8 cellular contexts compared by ENCODE assay signal in genomic region chr1:150186789-150187559, GRCh38. TPM values are rescaled to one million over a fixed set of nuclear protein-coding genes. Genes with fewer than 3 reads are reported as not detected.
DNase-seq lines count a peak whose midpoint lies in the region; ATAC-seq and TF ChIP-seq lines count a peak whose summit lies in the region.

No MANE protein-coding gene starts in this region.

- H3K4ac ChIP-seq in IMR-90 (ENCODE audit: low read depth, low read length): peak overlapping the region; percentile 92

- peak overlapping the region; percentile 81 for H4K91ac ChIP-seq in IMR-90 (ENCODE audit: insufficient read depth, low read depth, low read length)

- H4K8ac ChIP-seq in IMR-90 (ENCODE audit: low read depth in 2 of 2, low read length in 2 of 2): peak overlapping the region; percentile 79 to 93; a peak in 3 of 4 replicates

- peak overlapping the region; percentile 95 for H2BK20ac ChIP-seq in IMR-90 (ENCODE audit: low read depth, low read length)

- H3K36me3 ChIP-seq in IMR-90 (ENCODE audit: control insufficient read depth, insufficient read depth, low read length): no peaks in the 10 kb centered on the region
- no peaks in the 10 kb centered on the region for H3K36me3 ChIP-seq in PC-3 (ENCODE audit: low read depth, low read length)

- no peaks in the 10 kb centered on the region for H4K20me1 ChIP-seq in IMR-90 (ENCODE audit: insufficient read depth, low read length)
- H4K20me1 ChIP-seq in PC-3 (ENCODE audit: low read length): no peaks in the 10 kb centered on the region

- H3K27ac ChIP-seq in IMR-90 (ENCODE audit: insufficient read depth, low read length) (peak overlapping the region; percentile 75), PC-3 (ENCODE audit: low read length) (peak overlapping the region; percentile 54)

- TF ChIP-seq CTCF in IMR-90 (conservative IDR thresholded peaks at IDR 0.05; ENCODE audit: low read depth, low read length): peak; percentile 60
- peak; percentile 83 for TF ChIP-seq CTCF in PC-3 (conservative IDR thresholded peaks at IDR 0.05; ENCODE audit: low read depth, low read length)

- peak; percentile 61 for ATAC-seq in IMR-90 (ENCODE audit: low read depth)
- ATAC-seq in PC-3: peak; percentile 12
- peak; percentile 73 for ATAC-seq in stimulated activated naive CD8-positive, alpha-beta T cell treated with anti-CD3 and anti-CD28 coated beads, Interleukin-15, Interleukin-2, amounts not matched to agents 100 U/mL and 50 U/mL, for 24 hours
- no peak for ATAC-seq in GM18517 (IDR thresholded peaks at IDR 0.05; ENCODE audit: unreplicated experiment)
- no peak for ATAC-seq in GM19351 (IDR thresholded peaks at IDR 0.05; ENCODE audit: unreplicated experiment)

- no peaks in the 10 kb centered on the region for H3F3A ChIP-seq in PC-3 (ENCODE audit: low read length, unreplicated experiment)

- H2BK120ac ChIP-seq in IMR-90 (ENCODE audit: low read depth, low read length): peak overlapping the region; percentile 92

- H3K79me2 ChIP-seq in PC-3 (ENCODE audit: low read length): no peaks in the 10 kb centered on the region

- DNase-seq in DMS 273 treated with DMSO at 0.1 percent for 48 hours (lab: John Stamatoyannopoulos, UW) (peak; percentile 12), IMR-90 (peak; percentile 56), PC-3 (peak; percentile 76), astrocyte of the hippocampus (ENCODE audit: low read depth, low spot score) (peak; percentile 73), inferior parietal cortex (ENCODE audit: extremely low spot score) (peak; percentile 74)
- no peak for DNase-seq in stimulated activated naive CD8-positive, alpha-beta T cell treated with anti-CD3 and anti-CD28 coated beads, Interleukin-15, Interleukin-2, amounts not matched to agents 100 U/mL and 50 U/mL, for 24 hours

- peak overlapping the region; percentile 94 for H3K23ac ChIP-seq in IMR-90 (ENCODE audit: low read depth, low read length)

- in situ Hi-C loops in IMR-90 (cut with MboI; ENCODE audit: low sequenced_read_pairs): no loop called here

- peak overlapping the region; percentile 54; the same call in 1 of the 2 replicates for H3K9ac ChIP-seq in IMR-90 (ENCODE audit: low read depth, low read length)
- 0 out of 2 replicates have a peak overlapping the region, but pooled peaks have one; percentile 17 for H3K9ac ChIP-seq in PC-3 (ENCODE audit: low read length)

- dilution Hi-C loops in IMR-90 (cut with HindIII; ENCODE audit: low sequenced_read_pairs, unreplicated experiment): no loop called here

- H2BK5ac ChIP-seq in IMR-90 (ENCODE audit: low read depth, low read length, poor library complexity, severe bottlenecking): peak overlapping the region; percentile 93

- intact Hi-C loops in IMR-90 (cut with micrococcal nuclease): loop anchor here (1.0 kb wide), 1 partner anchor 225 kb away; no protein-coding TSS in a partner anchor
- intact Hi-C loops in PC-3 (cut with micrococcal nuclease): loop anchor here (1.0 to 10.0 kb wide), 2 partner anchors 114 to 292 kb away; partner anchors contain the start of gene BOLA1

- no peak for TF ChIP-seq POLR2A in IMR-90 (IDR thresholded peaks at IDR 0.05; ENCODE audit: low read depth, low read length)

- peak overlapping the region; percentile 94 for H3K14ac ChIP-seq in IMR-90 (replicated peaks; ENCODE audit: low read depth, low read length)

- H3K4me2 ChIP-seq in IMR-90 (ENCODE audit: low read depth, low read length) (peak overlapping the region; percentile 79; the same call in 1 of the 2 replicates), PC-3 (ENCODE audit: low read length) (peak overlapping the region; percentile 73)

- CTCF ChIA-PET in IMR-90 (lab: Yijun Ruan, JAX): interaction anchor here (0.5 to 1.6 kb wide), 25 partner anchors 8 to 1492 kb away, joined by 3 to 13 read pairs (median 4); partner anchors contain the start of gene VPS45
- CTCF ChIA-PET in PC-3 (lab: Charles Lee): interaction anchor here (0.6 to 1.2 kb wide), 28 partner anchors 9 to 861 kb away, joined by 3 to 20 read pairs (median 4); partner anchors contain the start of genes C1orf56, MTMR11 and VPS45

- H3K79me1 ChIP-seq in IMR-90 (ENCODE audit: low read depth in 1 of 2, low read length in 2 of 2): peaks cover 0 to 3% of the 10 kb centered on the region in 2 experiments; a peak in 1 of 4 replicates

- H3K9me1 ChIP-seq in IMR-90 (ENCODE audit: insufficient read depth, low read length): no peaks in the 10 kb centered on the region

- peak overlapping the region; percentile 96; the same call in 1 of the 2 replicates for H3K18ac ChIP-seq in IMR-90 (ENCODE audit: low read depth, low read length)

- H2AFZ ChIP-seq in IMR-90 (replicated peaks; ENCODE audit: low read length, poor library complexity) (peak overlapping the region; percentile 86), PC-3 (ENCODE audit: low read length) (peak overlapping the region; percentile 79)

- BruUV-seq in IMR-90 (replicated peaks; lab: Mats Ljungman, UMichigan) (no TSS peak), PC-3 (replicated peaks; lab: Mats Ljungman, UMichigan) (no TSS peak)

- WGBS in IMR-90 (ENCODE audit: extremely low coverage in 2 of 2, insufficient read length in 1 of 2), 2 experiments: 0% methylated on average over 1 of the region's 10 CpGs; no CpG with 5 or more reads in 1 of the 2 experiments

- H2AK5ac ChIP-seq in IMR-90 (ENCODE audit: low read depth, low read length): peak overlapping the region; percentile 81; the same call in 1 of the 2 replicates

- peaks cover 2% of the 10 kb centered on the region; the same call in 1 of the 2 replicates for H3K4me1 ChIP-seq in IMR-90 (ENCODE audit: control insufficient read depth, insufficient read depth, low read length)
- H3K4me1 ChIP-seq in PC-3 (ENCODE audit: insufficient read depth, low read length): peaks cover 18% of the 10 kb centered on the region

- H3K27me3 ChIP-seq in IMR-90 (ENCODE audit: control insufficient read depth, insufficient read depth, low read length) (no peaks in the 10 kb centered on the region), PC-3 (ENCODE audit: low read length) (no peaks in the 10 kb centered on the region)

- H4K5ac ChIP-seq in IMR-90 (ENCODE audit: low read depth, low read length): peak overlapping the region; percentile 86; the same call in 1 of the 2 replicates

- POLR2A ChIA-PET in IMR-90 (lab: Charles Lee; ENCODE audit: unreplicated experiment): interaction anchor here (0.6 to 1.7 kb wide), 5 partner anchors 24 to 312 kb away, joined by 3 to 9 read pairs (median 5); partner anchors contain the start of gene PLEKHO1
- POLR2A ChIA-PET in PC-3 (lab: Charles Lee; ENCODE audit: unreplicated experiment): interaction anchor here (0.6 to 1.0 kb wide), 9 partner anchors 21 to 300 kb away, joined by 3 to 7 read pairs (median 4); a partner anchor contains a TSS

- no peak overlapping the region for H3K4me3 ChIP-seq in IMR-90 (ENCODE audit: insufficient read depth, low read depth, low read length)
- H3K4me3 ChIP-seq in PC-3 (ENCODE audit: low read length): no peak overlapping the region

- H2BK15ac ChIP-seq in IMR-90 (ENCODE audit: low read depth, low read length): peak overlapping the region; percentile 85; the same call in 2 of the 3 replicates

- H2AK9ac ChIP-seq in IMR-90 (replicated peaks; ENCODE audit: low read depth, low read length, poor library complexity): no peak overlapping the region

- H3K9me3 ChIP-seq in IMR-90 (ENCODE audit: control insufficient read depth, insufficient read depth, low read length) (no peaks in the 10 kb centered on the region), PC-3 (ENCODE audit: low read length) (no peaks in the 10 kb centered on the region)

- TF ChIP-seq RAD21 in IMR-90 (IDR thresholded peaks at IDR 0.05; ENCODE audit: low read length): peak; percentile 75

- H3K9me2 ChIP-seq in PC-3 (replicated peaks; ENCODE audit: low read length): no peaks in the 10 kb centered on the region

- H3K56ac ChIP-seq in IMR-90 (ENCODE audit: extremely low read depth, insufficient read depth, low read length): peak overlapping the region; percentile 66; the same call in 1 of the 2 replicates

TF ChIP-seq in IMR-90, 13 proteins besides CTCF, POLR2A, EP300 and RAD21 (continues in another document):
- TF ChIP-seq FOS (IDR thresholded peaks at IDR 0.05; ENCODE audit: low read depth, low read length): no peak
- peak; percentile 47; the same call in 1 of the 2 replicates for TF ChIP-seq NFE2L2 (IDR thresholded peaks at IDR 0.05; ENCODE audit: low read depth, low read length)
- TF ChIP-seq SMC3 (IDR thresholded peaks at IDR 0.05; ENCODE audit: low read depth, low read length): peak; percentile 66
- no peak for TF ChIP-seq USF2 (IDR thresholded peaks at IDR 0.05; ENCODE audit: low read depth, low read length)
- no peak for TF ChIP-seq MXI1 (IDR thresholded peaks at IDR 0.05; ENCODE audit: borderline replicate concordance, low read depth, low read length)
- no peak for TF ChIP-seq BHLHE40 (IDR thresholded peaks at IDR 0.05; ENCODE audit: low read depth, low read length)
- no peak for TF ChIP-seq CHD1 (IDR thresholded peaks at IDR 0.05; ENCODE audit: low read depth, low read length)
- peak; percentile 90 for TF ChIP-seq MAFK (IDR thresholded peaks at IDR 0.05; ENCODE audit: low read depth, low read length)
- 0 out of 2 replicates have a peak, but pooled peaks have one; percentile 4 for TF ChIP-seq CEBPB (IDR thresholded peaks at IDR 0.05; ENCODE audit: low read depth, low read length)
- no peak for TF ChIP-seq RCOR1 (IDR thresholded peaks at IDR 0.05; ENCODE audit: insufficient replicate concordance, low read length)
- TF ChIP-seq RFX5 (IDR thresholded peaks at IDR 0.05; ENCODE audit: low read depth, low read length): no peak
- no peak for TF ChIP-seq MAZ (IDR thresholded peaks at IDR 0.05; ENCODE audit: borderline replicate concordance, low read depth, low read length)

RNA-seq across cellular contexts. Expression of gene PLEKHO1, which starts 37.3 kb away (rescaled TPM):
- total RNA-seq in IMR-90 (2012; rRNA removed): 51.4 and 53.3 TPM in 2 replicates
- 50.4 and 56.0 TPM in 2 replicates for polyA plus RNA-seq in IMR-90 (2012; rRNA removed)
- 53.4 and 59.2 TPM in 2 replicates for polyA plus RNA-seq in IMR-90 (2012; cell fraction: cytosol; rRNA removed)
- 71.0 and 87.7 TPM in 2 replicates for polyA plus RNA-seq in IMR-90 (2012; cell fraction: nucleus; rRNA removed; ENCODE audit: low replicate concordance)
- 13.8 and 29.5 TPM in 2 replicates for total RNA-seq in PC-3 (2014; rRNA removed)

RNA-seq across cellular contexts. Expression of gene ANP32E, which starts 48.9 kb away (rescaled TPM):
- total RNA-seq in IMR-90 (2012; rRNA removed): 5.9 and 30.0 TPM in 2 replicates
- 11.9 and 18.4 TPM in 2 replicates for polyA plus RNA-seq in IMR-90 (2012; rRNA removed)
- 0.91 and 1.6 TPM in 2 replicates for polyA plus RNA-seq in IMR-90 (2012; cell fraction: cytosol; rRNA removed)
- polyA plus RNA-seq in IMR-90 (2012; cell fraction: nucleus; rRNA removed; ENCODE audit: low replicate concordance): 0.23 and 1.6 TPM in 2 replicates
- 42.0 and 47.4 TPM in 2 replicates for total RNA-seq in PC-3 (2014; rRNA removed)

Comparison
In these comparisons a context has a peak if more than half of its experiments do, and no peak if none do; other contexts are left out.
1. ATAC-seq: peak in IMR-90 (single experiment), PC-3 (single experiment) and stimulated activated naive CD8-positive, alpha-beta T cell treated with anti-CD3 and anti-CD28 coated beads, Interleukin-15, Interleukin-2, amounts not matched to agents 100 U/mL and 50 U/mL, for 24 hours (single experiment); none in GM18517 (single experiment) and GM19351 (single experiment).